Comparison of ENCODE assay signal across 8 cellular contexts in genomic region chr17:2101448-2102257, GRCh38. TPM values are rescaled to one million over a fixed set of nuclear protein-coding genes. Genes with fewer than 3 reads are reported as not detected.
A peak's percentile ranks its signal among the peaks of the same experiment; 100 is the strongest.
DNase-seq lines count a peak whose midpoint lies in the region; ATAC-seq and TF ChIP-seq lines count a peak whose summit lies in the region.

No MANE protein-coding gene starts in this region.

- CTCF ChIA-PET in activated B cell treated with CpG ODN at 0.5 μM for 24 hours (lab: Charles Lee) = interaction anchor here (1.0 to 1.5 kb wide), 2 partner anchors 23 to 143 kb away, joined by 3 read pairs; no protein-coding TSS in a partner anchor

- H3K4me3 ChIP-seq in effector memory CD4-positive, alpha-beta T cell (ENCODE audit: insufficient read depth, low read depth, low read length, poor library complexity, severe bottlenecking) = no peak overlapping the region

- H3K36me3 Mint-ChIP-seq in activated B cell treated with CpG ODN at 0.5 μM for 24 hours (ENCODE audit: low read depth) = peaks cover 7% of the 10 kb centered on the region
- peaks cover 18 to 30% of the 10 kb centered on the region in 2 donors for H3K36me3 Mint-ChIP-seq in stimulated activated naive B cell treated with anti-CD40 and anti-IgM and Interleukin-4, amounts not matched to agents 10 μg/mL and 1 μg/mL and 100 μg/mL, for 72 hours

- no peaks in the 10 kb centered on the region for H3K27me3 Mint-ChIP-seq in activated B cell treated with CpG ODN at 0.5 μM for 24 hours
- H3K27me3 Mint-ChIP-seq in stimulated activated naive B cell treated with anti-CD40 and anti-IgM and Interleukin-4, amounts not matched to agents 10 μg/mL and 1 μg/mL and 100 μg/mL, for 72 hours = no peaks in the 10 kb centered on the region

- peaks cover 7% of the 10 kb centered on the region for H3K4me1 ChIP-seq in effector memory CD4-positive, alpha-beta T cell (ENCODE audit: control insufficient read depth, insufficient read depth, low read length, poor library complexity, severe bottlenecking)

- no peak for TF ChIP-seq CTCF in activated B cell treated with CpG ODN at 0.5 μM for 24 hours (IDR thresholded peaks at IDR 0.05)

- H3K36me3 ChIP-seq in effector memory CD4-positive, alpha-beta T cell (ENCODE audit: control insufficient read depth, insufficient read depth, low read length) = peaks cover 8% of the 10 kb centered on the region

- peak; percentile 69 for ATAC-seq in activated B cell treated with CpG ODN at 0.5 μM for 24 hours (ENCODE audit: low read depth)
- peak; percentile 87 to 93 for ATAC-seq in stimulated activated naive B cell treated with anti-CD40 and anti-IgM and Interleukin-4, amounts not matched to agents 10 μg/mL and 1 μg/mL and 100 μg/mL, for 72 hours (replicated peaks)
- ATAC-seq in GM21723 (IDR thresholded peaks at IDR 0.05; ENCODE audit: unreplicated experiment) = no peak

- no peaks in the 10 kb centered on the region for H3K9me3 Mint-ChIP-seq in activated B cell treated with CpG ODN at 0.5 μM for 24 hours
- no peaks in the 10 kb centered on the region for H3K9me3 Mint-ChIP-seq in stimulated activated naive B cell treated with anti-CD40 and anti-IgM and Interleukin-4, amounts not matched to agents 10 μg/mL and 1 μg/mL and 100 μg/mL, for 72 hours

- H3K27me3 ChIP-seq in effector memory CD4-positive, alpha-beta T cell (replicated peaks; ENCODE audit: control insufficient read depth, insufficient read depth, low read length, poor library complexity, severe bottlenecking) = no peaks in the 10 kb centered on the region

- no peaks in the 10 kb centered on the region for H3K9me3 ChIP-seq in effector memory CD4-positive, alpha-beta T cell (ENCODE audit: control insufficient read depth, low read length)

- no peak overlapping the region for H3K4me3 Mint-ChIP-seq in activated B cell treated with CpG ODN at 0.5 μM for 24 hours
- no peak overlapping the region for H3K4me3 Mint-ChIP-seq in stimulated activated naive B cell treated with anti-CD40 and anti-IgM and Interleukin-4, amounts not matched to agents 10 μg/mL and 1 μg/mL and 100 μg/mL, for 72 hours

- peak; percentile 30 to 77 for DNase-seq in NCI-H2081 (lab: John Stamatoyannopoulos, UW)
- no peak for DNase-seq in NCI-H2081 treated with DMSO at 0.1 percent for 48 hours (lab: John Stamatoyannopoulos, UW)
- DNase-seq in activated B cell treated with CpG ODN at 0.5 μM for 24 hours = no peak
- peak in 2 of 3 donors; percentile 15 to 20 for DNase-seq in effector memory CD4-positive, alpha-beta T cell
- peak; percentile 61 for DNase-seq in stimulated activated naive B cell treated with anti-CD40 and anti-IgM and Interleukin-4, amounts not matched to agents 10 μg/mL and 1 μg/mL and 100 μg/mL, for 72 hours
- DNase-seq in SKM-1 treated with dmso at 0.1 percent for 144 hours (lab: John Stamatoyannopoulos, UW; ENCODE audit: unreplicated experiment) = no peak
- no peak for DNase-seq in DMS53 (lab: John Stamatoyannopoulos, UW)

- intact Hi-C loops in activated B cell treated with CpG ODN at 0.5 μM for 24 hours (cut with micrococcal nuclease) = loop anchor here (5.0 kb wide), 1 partner anchor 44 kb away; the partner anchor contains the start of gene HIC1

- no peak overlapping the region for H3K27ac ChIP-seq in effector memory CD4-positive, alpha-beta T cell (ENCODE audit: insufficient read depth, low read length, poor library complexity, severe bottlenecking)

- H3K27ac Mint-ChIP-seq in activated B cell treated with CpG ODN at 0.5 μM for 24 hours = peak overlapping the region; percentile 14
- peak overlapping the region; percentile 37 for H3K27ac Mint-ChIP-seq in stimulated activated naive B cell treated with anti-CD40 and anti-IgM and Interleukin-4, amounts not matched to agents 10 μg/mL and 1 μg/mL and 100 μg/mL, for 72 hours

- POLR2A ChIA-PET in activated B cell treated with CpG ODN at 0.5 μM for 24 hours (lab: Charles Lee) = interaction anchor here (1.0 to 3.3 kb wide), 2 partner anchors 12 to 14 kb away, joined by 3 to 25 read pairs; no protein-coding TSS in a partner anchor

- H3K4me1 Mint-ChIP-seq in activated B cell treated with CpG ODN at 0.5 μM for 24 hours = peaks cover 12% of the 10 kb centered on the region
- peaks cover 9 to 21% of the 10 kb centered on the region in 2 donors for H3K4me1 Mint-ChIP-seq in stimulated activated naive B cell treated with anti-CD40 and anti-IgM and Interleukin-4, amounts not matched to agents 10 μg/mL and 1 μg/mL and 100 μg/mL, for 72 hours

RNA-seq across cellular contexts. Expression of gene HIC1, which starts 46.8 kb away (rescaled TPM):
- total RNA-seq in activated B cell treated with CpG ODN at 0.5 μM for 24 hours = 8.3 and 9.3 TPM in 2 replicates

RNA-seq across cellular contexts. Expression of gene OVCA2, which starts 59.8 kb away (rescaled TPM):
- 29.4 and 31.2 TPM in 2 replicates for total RNA-seq in activated B cell treated with CpG ODN at 0.5 μM for 24 hours

Comparison
In these comparisons a context has a peak if more than half of its experiments do, and no peak if none do; other contexts are left out.
1. DNase-seq: peak in NCI-H2081 (2 of 2), effector memory CD4-positive, alpha-beta T cell (2 of 3) and stimulated activated naive B cell treated with anti-CD40 and anti-IgM and Interleukin-4, amounts not matched to agents 10 μg/mL and 1 μg/mL and 100 μg/mL, for 72 hours (single experiment); none in NCI-H2081 treated with DMSO at 0.1 percent for 48 hours (single experiment), activated B cell treated with CpG ODN at 0.5 μM for 24 hours (single experiment), SKM-1 treated with dmso at 0.1 percent for 144 hours (single experiment) and DMS53 (single experiment).